In the genomic region with DNA sequence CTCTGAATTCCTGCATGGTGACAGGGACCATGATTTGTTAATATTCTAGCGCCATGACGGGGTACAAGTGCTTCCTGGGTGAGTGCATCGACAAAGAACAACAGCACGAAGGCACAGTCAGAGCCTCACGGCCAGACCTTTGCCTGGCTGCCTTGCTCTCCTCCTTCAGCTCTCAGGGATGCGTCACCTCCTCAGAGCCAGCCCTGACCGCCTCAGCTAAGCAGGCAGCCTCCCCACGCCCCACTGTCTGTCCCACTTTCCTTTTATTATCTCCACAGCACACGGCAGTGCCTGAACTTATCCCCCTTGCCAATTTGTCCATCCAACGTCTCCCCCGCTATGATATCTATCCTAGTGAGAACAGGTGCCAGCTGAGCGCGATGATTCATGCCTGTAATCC, we compare ENCODE assay signal across 22 cellular contexts. TPM values are rescaled to one million over a fixed set of nuclear protein-coding genes. Genes with fewer than 3 reads are reported as not detected.
"Had no signal": no experiment of that assay in that cellular context is flagged by ENCODE, and none has a peak within 500 bp of the region (broad histone marks: within the 10 kb centered on the region; RNA-seq: fewer than 3 reads in every experiment).

No MANE protein-coding gene starts in this region.

- H2AFZ ChIP-seq: parathyroid adenoma had no signal

- H3K9me3 ChIP-seq: colonic mucosa, heart left ventricle, testis, transverse colon had no signal

- H3K4me3 Mint-ChIP-seq: memory B cell; mesothelial cell of epicardium; natural killer cell; neural crest cell; stimulated activated naive B cell treated with anti-CD40 and anti-IgM and Interleukin-4, amounts not matched to agents 10 μg/mL and 1 μg/mL and 100 μg/mL, for 72 hours; stimulated activated naive CD8-positive, alpha-beta T cell treated with anti-CD3 and anti-CD28 coated beads, Interleukin-15, amount 100 ng/mL, for 72 hours had no signal

- H3K27me3 ChIP-seq: colonic mucosa, testis, transverse colon had no signal

- ATAC-seq: heart left ventricle; left lobe of liver; natural killer cell; sciatic nerve; stimulated activated naive B cell treated with anti-CD40 and anti-IgM and Interleukin-4, amounts not matched to agents 10 μg/mL and 1 μg/mL and 100 μg/mL, for 72 hours; stimulated activated naive CD8-positive, alpha-beta T cell treated with anti-CD3 and anti-CD28 coated beads, Interleukin-15, amount 100 ng/mL, for 72 hours had no signal

- H3K4me3 ChIP-seq: colonic mucosa, heart left ventricle, testis, transverse colon had no signal

- H3K79me2 ChIP-seq: parathyroid adenoma had no signal

- H3K27ac ChIP-seq: colonic mucosa, heart left ventricle, parathyroid adenoma, testis, transverse colon had no signal

- H3K27ac Mint-ChIP-seq: memory B cell; mesothelial cell of epicardium; natural killer cell; stimulated activated naive B cell treated with anti-CD40 and anti-IgM and Interleukin-4, amounts not matched to agents 10 μg/mL and 1 μg/mL and 100 μg/mL, for 72 hours; stimulated activated naive CD8-positive, alpha-beta T cell treated with anti-CD3 and anti-CD28 coated beads, Interleukin-15, amount 100 ng/mL, for 72 hours had no signal

- H3K36me3 Mint-ChIP-seq: memory B cell; mesothelial cell of epicardium; natural killer cell; stimulated activated naive B cell treated with anti-CD40 and anti-IgM and Interleukin-4, amounts not matched to agents 10 μg/mL and 1 μg/mL and 100 μg/mL, for 72 hours had no signal

- DNase-seq: colonic mucosa; dermis blood vessel endothelial cell; heart left ventricle; hypothalamus; kidney glomerular epithelial cell; natural killer cell; occipital lobe; stimulated activated CD4-positive, alpha-beta T cell treated with anti-CD3 and anti-CD28 coated beads, Interleukin-2, amount 100 ng/mL, for 24 hours; stimulated activated CD4-positive, alpha-beta T cell treated with anti-CD3 and anti-CD28 coated beads, Interleukin-4, amount 100 ng/mL, for 4 hours; stimulated activated naive B cell treated with anti-CD40 and anti-IgM and Interleukin-4, amounts not matched to agents 10 μg/mL and 1 μg/mL and 100 μg/mL, for 72 hours; stimulated activated naive CD8-positive, alpha-beta T cell treated with anti-CD3 and anti-CD28 coated beads, Interleukin-15, amount 100 ng/mL, for 72 hours; testis; transverse colon had no signal

- H3K9me3 Mint-ChIP-seq: mesothelial cell of epicardium; natural killer cell; neural crest cell; stimulated activated naive CD8-positive, alpha-beta T cell treated with anti-CD3 and anti-CD28 coated beads, Interleukin-15, amount 100 ng/mL, for 72 hours had no signal

- H3K4me1 Mint-ChIP-seq: memory B cell; mesothelial cell of epicardium; natural killer cell; neural crest cell; stimulated activated naive B cell treated with anti-CD40 and anti-IgM and Interleukin-4, amounts not matched to agents 10 μg/mL and 1 μg/mL and 100 μg/mL, for 72 hours; stimulated activated naive CD8-positive, alpha-beta T cell treated with anti-CD3 and anti-CD28 coated beads, Interleukin-15, amount 100 ng/mL, for 72 hours had no signal

- H3K36me3 ChIP-seq: colonic mucosa, heart left ventricle, transverse colon had no signal

- H3K4me1 ChIP-seq: colonic mucosa, heart left ventricle, parathyroid adenoma, testis, transverse colon had no signal

- H3K9ac ChIP-seq: parathyroid adenoma had no signal

RNA-seq across cellular contexts. Expression of gene FZD10, which starts 16.5 kb away (rescaled TPM):
- total RNA-seq: glomerular endothelial cell, left lobe of liver, myocyte, natural killer cell, pulmonary artery endothelial cell had no signal
